ENCODE assay signal across 10 cellular contexts in the genomic region with DNA sequence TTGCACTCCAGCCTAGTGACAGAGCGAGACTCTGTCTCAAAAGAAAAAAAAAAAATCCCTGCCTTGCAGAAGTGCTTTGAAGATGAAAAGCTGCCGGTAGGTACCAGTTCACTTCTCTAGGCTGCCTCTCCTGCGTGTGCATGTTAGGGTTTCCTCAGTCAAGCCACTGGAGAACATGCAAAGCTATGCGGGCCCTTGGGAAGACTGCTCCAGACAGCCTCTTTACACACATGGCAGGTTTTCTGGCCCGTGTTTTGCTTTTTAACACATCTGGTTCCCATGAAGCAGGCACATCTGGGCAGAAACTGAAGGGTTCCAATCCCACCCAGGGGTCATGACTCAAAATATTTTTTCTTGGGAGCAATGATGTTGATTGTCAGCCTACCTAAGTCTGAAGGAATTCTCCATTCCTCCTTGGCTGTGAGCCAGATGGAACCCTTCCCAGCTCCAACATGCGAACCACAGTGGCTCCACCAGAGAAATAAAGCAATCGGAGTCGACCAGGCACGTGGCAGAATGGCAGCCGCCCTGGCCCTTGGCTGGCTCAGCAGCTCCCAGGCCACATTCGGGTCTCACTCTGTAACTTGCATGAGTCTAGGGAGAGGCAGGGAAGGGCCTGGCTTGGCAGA. TPM values are rescaled to one million over a fixed set of nuclear protein-coding genes. Genes with fewer than 3 reads are reported as not detected.
A peak's percentile ranks its signal among the peaks of the same experiment; 100 is the strongest.
DNase-seq lines count a peak whose midpoint lies in the region; ATAC-seq, FAIRE-seq and TF ChIP-seq lines count a peak whose summit lies in the region.
"Had no signal": no experiment of that assay in that cellular context is flagged by ENCODE, and none has a peak within 500 bp of the region (broad histone marks: within the 10 kb centered on the region; RNA-seq: fewer than 3 reads in every experiment).

No MANE protein-coding gene starts in this region.

- TF ChIP-seq POLR2A in gastroesophageal sphincter (IDR thresholded peaks at IDR 0.05) (no peak), H54 (IDR thresholded peaks at IDR 0.05; ENCODE audit: low read depth, low read length) (no peak)

- 32 to 61% methylated on average over 4 to 9 of the region's 11 CpGs for WGBS in gastroesophageal sphincter (ENCODE audit: low coverage in 1 of 2), 2 donors

- H3K4me3 ChIP-seq in RWPE2 (ENCODE audit: severe bottlenecking) (no peak overlapping the region), gastroesophageal sphincter (no peak overlapping the region), skeletal muscle cell (ENCODE audit: low read depth, low read length) (no peak overlapping the region)

- FAIRE-seq in H54 (lab: Jason Lieb, UNC) = no peak

- H3K9me3 ChIP-seq in RWPE2 (ENCODE audit: severe bottlenecking) (no peaks in the 10 kb centered on the region), gastroesophageal sphincter (no peaks in the 10 kb centered on the region)

- H3K27me3 ChIP-seq in RWPE2 (ENCODE audit: insufficient read depth, poor library complexity, severe bottlenecking) (no peaks in the 10 kb centered on the region), gastroesophageal sphincter (no peaks in the 10 kb centered on the region)

- H3K27ac ChIP-seq in RWPE2 (ENCODE audit: poor library complexity, severe bottlenecking) = peak overlapping the region; percentile 64
- peak overlapping the region in 3 of 4 donors; percentile 78 to 88 (median 80) for H3K27ac ChIP-seq in gastroesophageal sphincter

- H3K36me3 ChIP-seq in RWPE2 (ENCODE audit: low read depth) (peaks cover 8% of the 10 kb centered on the region), gastroesophageal sphincter (peaks cover 0 to 8% of the 10 kb centered on the region in 2 donors)

- H3K4me1 ChIP-seq in RWPE2 (ENCODE audit: insufficient read depth, poor library complexity, severe bottlenecking) (peaks cover 31% of the 10 kb centered on the region), gastroesophageal sphincter (peaks cover 4 to 80% (median 48%) of the 10 kb centered on the region in 3 donors)

- TF ChIP-seq CTCF in RWPE2 (IDR thresholded peaks at IDR 0.05; ENCODE audit: poor library complexity, severe bottlenecking) (no peak), gastroesophageal sphincter (IDR thresholded peaks at IDR 0.05) (no peak)

- TF ChIP-seq EP300 in gastroesophageal sphincter (IDR thresholded peaks at IDR 0.05) = no peak

- ATAC-seq in RWPE2 (ENCODE audit: low read depth) (peak; percentile 62), gastroesophageal sphincter (peak; percentile 53), HG03045 (IDR thresholded peaks at IDR 0.05; ENCODE audit: unreplicated experiment) (no peak), HG03521 (IDR thresholded peaks at IDR 0.05; ENCODE audit: unreplicated experiment) (no peak)

- DNase-seq in DMS79 treated with DMSO at 0.1 percent for 48 hours (lab: John Stamatoyannopoulos, UW) = peak; percentile 41
- peak; percentile 82 for DNase-seq in RWPE2 (ENCODE audit: low spot score)
- DNase-seq in skeletal muscle cell (ENCODE audit: low read depth) = peak; percentile 96
- no peak for DNase-seq in CD1c-positive myeloid dendritic cell (ENCODE audit: extremely low spot score)
- DNase-seq in H54 (ENCODE audit: insufficient read length, low spot score) = no peak
- DNase-seq: activated naive CD4-positive, alpha-beta T cell treated with anti-CD3 and anti-CD28 coated beads, Interleukin-2, amount 10 ng/mL, durations not matched to agents 7 days and 5 days; T-helper 1 cell had no signal

RNA-seq across cellular contexts. Expression of a gene that starts 29.5 kb away (rescaled TPM):
- 100 to 1,000 TPM in 1 of 4 donors, 10 to 100 TPM in 3; 39.2 to 171 (median 55.8) TPM for total RNA-seq in gastroesophageal sphincter

Comparison
In these comparisons a context has a peak if more than half of its experiments do, and no peak if none do; other contexts are left out.
1. DNase-seq: peak in DMS79 treated with DMSO at 0.1 percent for 48 hours (single experiment), RWPE2 (single experiment) and skeletal muscle cell (single experiment); none in CD1c-positive myeloid dendritic cell (single experiment) and H54 (single experiment).
2. ATAC-seq: peak in RWPE2 (single experiment) and gastroesophageal sphincter (single experiment); none in HG03045 (single experiment) and HG03521 (single experiment).